In genomic region chr6:4776967-4777925, GRCh38 we compare ENCODE assay signal across 8 cellular contexts. TPM values are rescaled to one million over a fixed set of nuclear protein-coding genes. Genes with fewer than 3 reads are reported as not detected.
DNase-seq lines count a peak whose midpoint lies in the region; ATAC-seq and TF ChIP-seq lines count a peak whose summit lies in the region.
"Had no signal": no experiment of that assay in that cellular context is flagged by ENCODE, and none has a peak within 500 bp of the region (broad histone marks: within the 10 kb centered on the region; RNA-seq: fewer than 3 reads in every experiment).

No MANE protein-coding gene starts in this region.

- H3K27me3 Mint-ChIP-seq in activated CD4-positive, alpha-beta T cell treated with anti-CD3 and anti-CD28 coated beads for 36 hours = peaks cover 11% of the 10 kb centered on the region
- peaks cover 28% of the 10 kb centered on the region for H3K27me3 Mint-ChIP-seq in nephron (ENCODE audit: low read depth)

- no peaks in the 10 kb centered on the region for H3K4me1 ChIP-seq in uterus

- TF ChIP-seq POLR2A in uterus (IDR thresholded peaks at IDR 0.05) = no peak

- CTCF ChIA-PET in activated CD4-positive, alpha-beta T cell treated with anti-CD3 and anti-CD28 coated beads for 36 hours (lab: Charles Lee) = interaction anchor here (0.6 to 1.4 kb wide), 2 partner anchors 23 to 164 kb away, joined by 3 to 4 read pairs; no protein-coding TSS in a partner anchor

- peak overlapping the region; percentile 81 for H3K4me3 Mint-ChIP-seq in activated CD4-positive, alpha-beta T cell treated with anti-CD3 and anti-CD28 coated beads for 36 hours
- peak overlapping the region; percentile 92 to 97 (median 96) for H3K4me3 Mint-ChIP-seq in nephron

- peak overlapping the region; percentile 92 for H3K27ac Mint-ChIP-seq in activated CD4-positive, alpha-beta T cell treated with anti-CD3 and anti-CD28 coated beads for 36 hours
- H3K27ac Mint-ChIP-seq in nephron = peak overlapping the region; percentile 26 to 92 (median 89)

- peaks cover 68% of the 10 kb centered on the region for H3K4me1 Mint-ChIP-seq in activated CD4-positive, alpha-beta T cell treated with anti-CD3 and anti-CD28 coated beads for 36 hours
- peaks cover 20% of the 10 kb centered on the region for H3K4me1 Mint-ChIP-seq in nephron

- peak overlapping the region; percentile 60 for H3K4me3 ChIP-seq in GM12865 (ENCODE audit: low read depth, low read length)
- H3K4me3 ChIP-seq in epithelial cell of esophagus (ENCODE audit: low read length) = peak overlapping the region; percentile 70
- peak overlapping the region; percentile 82 to 89 for H3K4me3 ChIP-seq in uterus

- H3K36me3 Mint-ChIP-seq in activated CD4-positive, alpha-beta T cell treated with anti-CD3 and anti-CD28 coated beads for 36 hours (ENCODE audit: low read depth) = peaks cover 15% of the 10 kb centered on the region
- H3K36me3 Mint-ChIP-seq in nephron (ENCODE audit: low read depth) = peaks cover 13% of the 10 kb centered on the region

- no peak for TF ChIP-seq CTCF in GM12865 (IDR thresholded peaks at IDR 0.05; ENCODE audit: insufficient read depth, low read depth, low read length, missing control alignments)
- no peak for TF ChIP-seq CTCF in epithelial cell of esophagus (IDR thresholded peaks at IDR 0.05; ENCODE audit: insufficient read depth, low read depth, low read length, missing control alignments)
- no peak for TF ChIP-seq CTCF in nephron (IDR thresholded peaks at IDR 0.05; ENCODE audit: unreplicated experiment in 3 of 3)
- no peak for TF ChIP-seq CTCF in uterus (IDR thresholded peaks at IDR 0.05)

- POLR2A ChIA-PET in activated CD4-positive, alpha-beta T cell treated with anti-CD3 and anti-CD28 coated beads for 36 hours (lab: Charles Lee) = interaction anchor here (0.6 kb wide), 1 partner anchor 139 kb away, joined by 3 read pairs; no protein-coding TSS in a partner anchor

- intact Hi-C loops in activated CD4-positive, alpha-beta T cell treated with anti-CD3 and anti-CD28 coated beads for 36 hours (cut with DNase I, micrococcal nuclease) = loop anchor here (1.0 to 5.0 kb wide), 11 partner anchors 130 to 1710 kb away; partner anchors contain the start of genes RPP40 (in 2 of the 2), FARS2 (in 1 of the 2) and RIPK1 (in 1 of the 2)
- intact Hi-C loops in uterus (cut with DNase I; ENCODE audit: low total_unique reads) = loop anchor here (10.0 kb wide), 1 partner anchor 128 kb away; no protein-coding TSS in a partner anchor

- H3K36me3 ChIP-seq in uterus = no peaks in the 10 kb centered on the region

- H3K9me3 Mint-ChIP-seq in activated CD4-positive, alpha-beta T cell treated with anti-CD3 and anti-CD28 coated beads for 36 hours (ENCODE audit: low read depth) = peaks cover 19% of the 10 kb centered on the region
- H3K9me3 Mint-ChIP-seq in nephron = peaks cover 15% of the 10 kb centered on the region

- H3K9me3 ChIP-seq in uterus = no peaks in the 10 kb centered on the region
- H3K9me3 ChIP-seq: body of pancreas had no signal

- no peak for ATAC-seq in activated CD4-positive, alpha-beta T cell treated with anti-CD3 and anti-CD28 coated beads for 36 hours
- no peak for ATAC-seq in GM19452 (IDR thresholded peaks at IDR 0.05; ENCODE audit: unreplicated experiment)

- H3K27ac ChIP-seq in uterus = peak overlapping the region; percentile 83 to 88

- DNase-seq in GM12865 (ENCODE audit: low read depth) = peak; percentile 85
- peak in 48 of 76 experiments; percentile 12 to 70 (median 38) for DNase-seq in HUDEP-2 (lab: John Stamatoyannopoulos, UW; ENCODE audit: unreplicated experiment in 76 of 76)
- DNase-seq in activated CD4-positive, alpha-beta T cell treated with anti-CD3 and anti-CD28 coated beads for 36 hours = peak; percentile 54
- peak; percentile 53 for DNase-seq in epithelial cell of esophagus (ENCODE audit: low read depth)
- DNase-seq in uterus = peak in 1 of 2 donors; percentile 24

- no peaks in the 10 kb centered on the region for H3K27me3 ChIP-seq in uterus
- H3K27me3 ChIP-seq: body of pancreas had no signal

RNA-seq across cellular contexts. Expression of gene CDYL, which starts 1.0 kb away (rescaled TPM):
- 10 to 100 TPM; 22.1 to 33.7 TPM for total RNA-seq in activated CD4-positive, alpha-beta T cell treated with anti-CD3 and anti-CD28 coated beads for 36 hours
- total RNA-seq in uterus = 100 to 1,000 TPM in 1 of 4 donors, 10 to 100 TPM in 3; 24.1 to 118 (median 42.3) TPM
